In genomic region chr9:124857533-124858162, GRCh38 we compare ENCODE assay signal across 1 cellular context.
TF ChIP-seq lines count a peak whose summit lies in the region.

No MANE protein-coding gene starts in this region.

TF ChIP-seq in GM12878, 131 proteins besides CTCF, POLR2A, EP300 and RAD21:
- TF ChIP-seq KAT2A (conservative IDR thresholded peaks at IDR 0.05; ENCODE audit: control insufficient read depth, low read depth, low read length): no peak
- TF ChIP-seq, protein P1, sequence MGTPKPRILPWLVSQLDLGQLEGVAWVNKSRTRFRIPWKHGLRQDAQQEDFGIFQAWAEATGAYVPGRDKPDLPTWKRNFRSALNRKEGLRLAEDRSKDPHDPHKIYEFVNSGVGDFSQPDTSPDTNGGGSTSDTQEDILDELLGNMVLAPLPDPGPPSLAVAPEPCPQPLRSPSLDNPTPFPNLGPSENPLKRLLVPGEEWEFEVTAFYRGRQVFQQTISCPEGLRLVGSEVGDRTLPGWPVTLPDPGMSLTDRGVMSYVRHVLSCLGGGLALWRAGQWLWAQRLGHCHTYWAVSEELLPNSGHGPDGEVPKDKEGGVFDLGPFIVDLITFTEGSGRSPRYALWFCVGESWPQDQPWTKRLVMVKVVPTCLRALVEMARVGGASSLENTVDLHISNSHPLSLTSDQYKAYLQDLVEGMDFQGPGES (IDR thresholded peaks at IDR 0.05): no peak
- no peak for TF ChIP-seq RELA (IDR thresholded peaks at IDR 0.05; ENCODE audit: borderline replicate concordance, partially characterized antibody)
- no peak for TF ChIP-seq GABPA (IDR thresholded peaks at IDR 0.05; ENCODE audit: low read depth)
- no peak for TF ChIP-seq PML (IDR thresholded peaks at IDR 0.05; ENCODE audit: low read length)
- no peak for TF ChIP-seq CEBPB (IDR thresholded peaks at IDR 0.05; ENCODE audit: borderline replicate concordance in 1 of 2, low read depth in 2 of 2, low read length in 2 of 2)
- TF ChIP-seq CUX1 (IDR thresholded peaks at IDR 0.05; ENCODE audit: insufficient replicate concordance, low read depth, low read length): no peak
- TF ChIP-seq BACH1 (IDR thresholded peaks at IDR 0.05; ENCODE audit: borderline replicate concordance): no peak
- TF ChIP-seq ZBED1 (IDR thresholded peaks at IDR 0.05; ENCODE audit: borderline replicate concordance): no peak
- TF ChIP-seq ZNF217 (IDR thresholded peaks at IDR 0.05): no peak
- no peak for TF ChIP-seq EED (IDR thresholded peaks at IDR 0.05; ENCODE audit: low read depth)
- no peak for TF ChIP-seq TARDBP (IDR thresholded peaks at IDR 0.05; ENCODE audit: borderline replicate concordance)
- TF ChIP-seq, protein P2, sequence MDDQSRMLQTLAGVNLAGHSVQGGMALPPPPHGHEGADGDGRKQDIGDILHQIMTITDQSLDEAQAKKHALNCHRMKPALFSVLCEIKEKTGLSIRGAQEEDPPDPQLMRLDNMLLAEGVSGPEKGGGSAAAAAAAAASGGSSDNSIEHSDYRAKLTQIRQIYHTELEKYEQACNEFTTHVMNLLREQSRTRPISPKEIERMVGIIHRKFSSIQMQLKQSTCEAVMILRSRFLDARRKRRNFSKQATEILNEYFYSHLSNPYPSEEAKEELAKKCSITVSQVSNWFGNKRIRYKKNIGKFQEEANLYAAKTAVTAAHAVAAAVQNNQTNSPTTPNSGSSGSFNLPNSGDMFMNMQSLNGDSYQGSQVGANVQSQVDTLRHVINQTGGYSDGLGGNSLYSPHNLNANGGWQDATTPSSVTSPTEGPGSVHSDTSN (IDR thresholded peaks at IDR 0.05; ENCODE audit: insufficient replicate concordance, low read depth, low read length): no peak
- TF ChIP-seq SRF (IDR thresholded peaks at IDR 0.05; ENCODE audit: low read depth in 2 of 2, low read length in 2 of 2): no peak
- TF ChIP-seq BRCA1 (IDR thresholded peaks at IDR 0.05; ENCODE audit: low read depth, low read length): no peak
- TF ChIP-seq HCFC1 (IDR thresholded peaks at IDR 0.05; ENCODE audit: low read length): no peak
